ENCODE assay signal across 10 cellular contexts in genomic region chr6:21402368-21402767, GRCh38.
A peak's percentile ranks its signal among the peaks of the same experiment; 100 is the strongest.
DNase-seq lines count a peak whose midpoint lies in the region; ATAC-seq and TF ChIP-seq lines count a peak whose summit lies in the region.
"Had no signal": no experiment of that assay in that cellular context is flagged by ENCODE, and none has a peak within 500 bp of the region (broad histone marks: within the 10 kb centered on the region; RNA-seq: fewer than 3 reads in every experiment).

No MANE protein-coding gene starts in this region.

- H3K4me3 Mint-ChIP-seq in naive thymus-derived CD8-positive, alpha-beta T cell: no peak overlapping the region
- no peak overlapping the region for H3K4me3 Mint-ChIP-seq in endothelial cell (ENCODE audit: unreplicated experiment)

- ATAC-seq in GM19035 (IDR thresholded peaks at IDR 0.05; ENCODE audit: unreplicated experiment) (peak; percentile 68), HG03432 (IDR thresholded peaks at IDR 0.05; ENCODE audit: unreplicated experiment) (peak; percentile 86), GM19324 (IDR thresholded peaks at IDR 0.05; ENCODE audit: low FRiP score, unreplicated experiment) (no peak)
- no peak for ATAC-seq in naive thymus-derived CD8-positive, alpha-beta T cell
- ATAC-seq: PC-3 had no signal

- no peak overlapping the region for H3K27ac Mint-ChIP-seq in naive thymus-derived CD8-positive, alpha-beta T cell
- no peak overlapping the region for H3K27ac Mint-ChIP-seq in endothelial cell (ENCODE audit: unreplicated experiment)

- H3K27me3 Mint-ChIP-seq in naive thymus-derived CD8-positive, alpha-beta T cell: peaks cover 0 to 2% (median 0%) of the 10 kb centered on the region in 5 donors
- H3K27me3 Mint-ChIP-seq in endothelial cell (ENCODE audit: unreplicated experiment): peaks cover 3% of the 10 kb centered on the region

- peak; percentile 69 for DNase-seq in BJ (ENCODE audit: low read depth)
- peak; percentile 57 for DNase-seq in epithelial cell of esophagus (ENCODE audit: low read depth)
- no peak for DNase-seq in naive thymus-derived CD8-positive, alpha-beta T cell
- no peak for DNase-seq in activated effector memory CD4-positive, alpha-beta T cell treated with anti-CD3 and anti-CD28 coated beads, Interleukin-2, amount 50 U/mL, for 16 hours
- no peak for DNase-seq in endothelial cell (ENCODE audit: low spot score)
- DNase-seq: activated naive CD4-positive, alpha-beta T cell; PC-3 had no signal

- H3K4me3 ChIP-seq in BJ (ENCODE audit: low read depth, low read length): no peak overlapping the region
- no peak overlapping the region for H3K4me3 ChIP-seq in epithelial cell of esophagus (ENCODE audit: low read length)

- POLR2A ChIA-PET in BJ (lab: Charles Lee): no interaction called here
- POLR2A ChIA-PET in naive thymus-derived CD8-positive, alpha-beta T cell (lab: Charles Lee): no interaction called here

- H3K4me1 Mint-ChIP-seq in naive thymus-derived CD8-positive, alpha-beta T cell: no peaks in the 10 kb centered on the region
- H3K4me1 Mint-ChIP-seq in endothelial cell (ENCODE audit: unreplicated experiment): no peaks in the 10 kb centered on the region

- TF ChIP-seq CTCF in BJ (IDR thresholded peaks at IDR 0.05; ENCODE audit: insufficient read depth, low read depth, low read length) (no peak), epithelial cell of esophagus (IDR thresholded peaks at IDR 0.05; ENCODE audit: insufficient read depth, low read depth, low read length, missing control alignments) (no peak), endothelial cell (IDR thresholded peaks at IDR 0.05; ENCODE audit: unreplicated experiment) (no peak)

- H3K36me3 Mint-ChIP-seq in naive thymus-derived CD8-positive, alpha-beta T cell: no peaks in the 10 kb centered on the region
- no peaks in the 10 kb centered on the region for H3K36me3 Mint-ChIP-seq in endothelial cell (ENCODE audit: low read depth, unreplicated experiment)

- CTCF ChIA-PET in BJ (lab: Yijun Ruan, JAX): no interaction called here

- H3K27me3 ChIP-seq in BJ (ENCODE audit: control insufficient read depth, insufficient read depth, low read length): no peaks in the 10 kb centered on the region; the same call in 1 of the 2 replicates

- H3K36me3 ChIP-seq in BJ (ENCODE audit: control insufficient read depth, insufficient read depth, low read length): no peaks in the 10 kb centered on the region

- H3K9me3 Mint-ChIP-seq in naive thymus-derived CD8-positive, alpha-beta T cell: no peaks in the 10 kb centered on the region
- no peaks in the 10 kb centered on the region for H3K9me3 Mint-ChIP-seq in endothelial cell (ENCODE audit: unreplicated experiment)

Comparison
In these comparisons a context has a peak if more than half of its experiments do, and no peak if none do; other contexts are left out.
1. DNase-seq: peak in BJ (single experiment) and epithelial cell of esophagus (single experiment); none in naive thymus-derived CD8-positive, alpha-beta T cell (0 of 10), activated effector memory CD4-positive, alpha-beta T cell treated with anti-CD3 and anti-CD28 coated beads, Interleukin-2, amount 50 U/mL, for 16 hours (single experiment) and endothelial cell (single experiment).
2. ATAC-seq: peak in GM19035 (single experiment) and HG03432 (single experiment); none in naive thymus-derived CD8-positive, alpha-beta T cell (0 of 2) and GM19324 (single experiment).